Comparison of ENCODE assay signal across 8 cellular contexts in the genomic region with DNA sequence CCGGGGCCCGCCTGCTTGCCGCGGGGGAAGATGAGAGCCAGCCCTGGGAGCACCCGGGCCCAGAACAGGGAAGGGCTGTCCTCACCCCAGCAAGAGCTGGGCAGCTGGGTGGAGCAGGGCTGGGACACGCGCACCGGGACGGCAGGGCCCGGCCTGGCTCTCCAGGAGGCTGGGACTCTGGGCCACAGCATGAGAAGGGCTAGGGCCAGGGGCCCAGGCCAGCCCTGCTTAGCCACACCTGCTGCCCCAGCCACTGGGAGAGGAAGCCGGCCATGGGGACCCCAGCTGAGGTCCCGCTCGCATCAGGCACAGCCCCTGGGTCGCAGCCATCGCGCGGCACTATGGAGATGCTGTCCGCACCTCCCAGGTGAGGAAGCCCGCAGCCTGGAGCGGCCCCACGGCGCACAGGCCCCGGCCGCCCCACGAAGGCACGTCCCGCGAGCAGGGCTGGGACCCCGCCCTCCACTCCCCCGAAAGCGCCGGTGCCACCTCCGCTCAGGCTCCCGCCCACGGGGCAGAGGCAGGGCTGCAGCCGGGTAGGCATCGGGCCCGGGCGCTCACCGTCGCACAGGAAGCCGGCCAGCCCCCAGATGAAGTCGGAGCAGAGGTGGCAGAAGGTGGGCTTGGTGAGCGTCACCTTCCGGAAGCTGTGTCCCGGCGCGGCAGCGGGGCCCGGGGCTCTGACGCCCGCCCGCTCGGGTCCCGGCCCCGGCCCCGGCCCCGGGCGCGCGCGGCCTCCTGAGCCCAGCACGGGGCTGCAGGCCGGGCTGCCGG. TPM values are rescaled to one million over a fixed set of nuclear protein-coding genes. Genes with fewer than 3 reads are reported as not detected.
DNase-seq lines count a peak whose midpoint lies in the region; ATAC-seq and TF ChIP-seq lines count a peak whose summit lies in the region.

No MANE protein-coding gene starts in this region.

- no peak overlapping the region for H3K27ac ChIP-seq in CD4-positive, CD25-positive, alpha-beta regulatory T cell (ENCODE audit: insufficient read depth, low read length, poor library complexity, severe bottlenecking)
- H3K27ac ChIP-seq in foreskin keratinocyte, result no peak overlapping the region
- H3K27ac ChIP-seq in prostate gland, result peak overlapping the region in 1 of 2 donors; percentile 22

- H3K36me3 ChIP-seq in CD4-positive, CD25-positive, alpha-beta regulatory T cell (ENCODE audit: control insufficient read depth, insufficient read depth, low read length), result no peaks in the 10 kb centered on the region
- H3K36me3 ChIP-seq in prostate gland, result no peaks in the 10 kb centered on the region

- no peak overlapping the region for H3K4me3 ChIP-seq in CD4-positive, CD25-positive, alpha-beta regulatory T cell (ENCODE audit: low read depth, low read length)
- peak overlapping the region; percentile 60 to 66 for H3K4me3 ChIP-seq in prostate gland

- TF ChIP-seq POLR2A in prostate gland (IDR thresholded peaks at IDR 0.05), result no peak

- no peak overlapping the region for H3K27ac Mint-ChIP-seq in CD4-positive, CD25-positive, alpha-beta regulatory T cell
- H3K27ac Mint-ChIP-seq in activated T-cell treated with anti-CD3 and anti-CD28 coated beads, Interleukin-2, amount 50 U/mL, for 24 hours, result no peak overlapping the region

- peak; percentile 58 to 65 (median 61) for DNase-seq in CD4-positive, CD25-positive, alpha-beta regulatory T cell
- DNase-seq in LoVo (ENCODE audit: low spot score), result peak; percentile 7
- peak; percentile 74 for DNase-seq in activated T-cell treated with anti-CD3 and anti-CD28 coated beads, Interleukin-2, amount 50 U/mL, for 24 hours
- peak in 1 of 2 donors; percentile 31 for DNase-seq in foreskin keratinocyte
- no peak for DNase-seq in prostate gland (ENCODE audit: low spot score)
- no peak for DNase-seq in NCI-H69 (lab: John Stamatoyannopoulos, UW)
- DNase-seq in NCI-H1694 treated with DMSO at 0.1 percent for 48 hours (lab: John Stamatoyannopoulos, UW), result no peak

- peaks cover 22% of the 10 kb centered on the region for H3K4me1 ChIP-seq in CD4-positive, CD25-positive, alpha-beta regulatory T cell (ENCODE audit: control insufficient read depth, insufficient read depth, low read length, poor library complexity, severe bottlenecking)
- H3K4me1 ChIP-seq in foreskin keratinocyte (no peaks in the 10 kb centered on the region), prostate gland (replicated peaks) (peaks cover 11% of the 10 kb centered on the region)

- no peaks in the 10 kb centered on the region for H3K27me3 Mint-ChIP-seq in CD4-positive, CD25-positive, alpha-beta regulatory T cell
- H3K27me3 Mint-ChIP-seq in activated T-cell treated with anti-CD3 and anti-CD28 coated beads, Interleukin-2, amount 50 U/mL, for 24 hours, result no peaks in the 10 kb centered on the region

- 0% methylated on average over 9 of the region's 65 CpGs for WGBS in prostate gland

- TF ChIP-seq CTCF in foreskin keratinocyte (conservative IDR thresholded peaks at IDR 0.05) (no peak), prostate gland (IDR thresholded peaks at IDR 0.05) (no peak)

- peak overlapping the region in 3 of 4 donors; percentile 28 to 70 (median 47) for H3K4me3 Mint-ChIP-seq in CD4-positive, CD25-positive, alpha-beta regulatory T cell
- peak overlapping the region; percentile 65 for H3K4me3 Mint-ChIP-seq in activated T-cell treated with anti-CD3 and anti-CD28 coated beads, Interleukin-2, amount 50 U/mL, for 24 hours

- peaks cover 0 to 15% (median 2%) of the 10 kb centered on the region in 4 donors for H3K4me1 Mint-ChIP-seq in CD4-positive, CD25-positive, alpha-beta regulatory T cell
- peaks cover 16% of the 10 kb centered on the region for H3K4me1 Mint-ChIP-seq in activated T-cell treated with anti-CD3 and anti-CD28 coated beads, Interleukin-2, amount 50 U/mL, for 24 hours (ENCODE audit: low read depth)

- no peaks in the 10 kb centered on the region for H3K9me3 Mint-ChIP-seq in CD4-positive, CD25-positive, alpha-beta regulatory T cell
- no peaks in the 10 kb centered on the region for H3K9me3 Mint-ChIP-seq in activated T-cell treated with anti-CD3 and anti-CD28 coated beads, Interleukin-2, amount 50 U/mL, for 24 hours

- no peaks in the 10 kb centered on the region for H3K36me3 Mint-ChIP-seq in CD4-positive, CD25-positive, alpha-beta regulatory T cell
- H3K36me3 Mint-ChIP-seq in activated T-cell treated with anti-CD3 and anti-CD28 coated beads, Interleukin-2, amount 50 U/mL, for 24 hours (ENCODE audit: low read depth), result no peaks in the 10 kb centered on the region

- no peaks in the 10 kb centered on the region for H3K27me3 ChIP-seq in CD4-positive, CD25-positive, alpha-beta regulatory T cell (ENCODE audit: control insufficient read depth, insufficient read depth, low read length)
- H3K27me3 ChIP-seq in foreskin keratinocyte (peaks cover 6% of the 10 kb centered on the region), prostate gland (replicated peaks; ENCODE audit: insufficient read depth) (no peaks in the 10 kb centered on the region)

- intact Hi-C loops in prostate gland (cut with DNase I), result loop anchor here (5.0 kb wide), 1 partner anchor 41 kb away; a partner anchor contains a TSS

- no peaks in the 10 kb centered on the region for H3K9me3 ChIP-seq in CD4-positive, CD25-positive, alpha-beta regulatory T cell (ENCODE audit: control insufficient read depth in 2 of 2, low read length in 2 of 2)
- no peaks in the 10 kb centered on the region for H3K9me3 ChIP-seq in prostate gland

- ATAC-seq in CD4-positive, CD25-positive, alpha-beta regulatory T cell (ENCODE audit: low read depth in 2 of 2), result peak; percentile 49 to 55
- peak; percentile 42 for ATAC-seq in GM21576 (IDR thresholded peaks at IDR 0.05; ENCODE audit: unreplicated experiment)
- peak; percentile 35 for ATAC-seq in foreskin keratinocyte

RNA-seq across cellular contexts. Expression of a gene that starts 0.5 kb away (rescaled TPM):
- 22.5 TPM for total RNA-seq in CD4-positive, CD25-positive, alpha-beta regulatory T cell
- polyA plus RNA-seq in CD4-positive, CD25-positive, alpha-beta regulatory T cell, result 1 to 10 TPM; 2.4 to 5.4 (median 3.1) TPM
- total RNA-seq in foreskin keratinocyte (9.1 and 12.2 TPM in 2 replicates), prostate gland (10 to 100 TPM; 10.4 to 17.1 TPM)
- polyA plus RNA-seq in foreskin keratinocyte, result 5.4 and 7.0 TPM in 2 replicates

RNA-seq across cellular contexts. Expression of a gene that starts 14.0 kb away (rescaled TPM):
- total RNA-seq in CD4-positive, CD25-positive, alpha-beta regulatory T cell, result 55.5 TPM
- polyA plus RNA-seq in CD4-positive, CD25-positive, alpha-beta regulatory T cell, result 10 to 100 TPM in 1 of 4 donors, 1 to 10 TPM in 3; 7.5 to 13.1 (median 8.5) TPM
- total RNA-seq in foreskin keratinocyte (2.0 and 2.3 TPM in 2 replicates), prostate gland (10 to 100 TPM; 53.6 to 56.8 TPM)
- 1.8 and 2.3 TPM in 2 replicates for polyA plus RNA-seq in foreskin keratinocyte

RNA-seq across cellular contexts. Expression of a gene that starts 20.4 kb away (rescaled TPM):
- 0.37 TPM for total RNA-seq in CD4-positive, CD25-positive, alpha-beta regulatory T cell
- polyA plus RNA-seq in CD4-positive, CD25-positive, alpha-beta regulatory T cell, result 1 to 10 TPM in 2 of 4 donors, under 1 TPM in 2; 0.42 to 1.7 (median 1.0) TPM
- total RNA-seq in foreskin keratinocyte (not detected in 2 replicates), prostate gland (under 1 TPM; 0.27 to 0.34 TPM)
- not detected in 2 replicates for polyA plus RNA-seq in foreskin keratinocyte

RNA-seq across cellular contexts. Expression of a gene that starts 38.6 kb away (rescaled TPM):
- 14.3 TPM for total RNA-seq in CD4-positive, CD25-positive, alpha-beta regulatory T cell
- 1 to 10 TPM in 1 of 4 donors, under 1 TPM in 3; 0.27 to 1.6 (median 0.33) TPM for polyA plus RNA-seq in CD4-positive, CD25-positive, alpha-beta regulatory T cell
- total RNA-seq in foreskin keratinocyte (6.0 and 6.6 TPM in 2 replicates), prostate gland (10 to 100 TPM; 26.6 to 29.4 TPM)
- 5.0 and 5.5 TPM in 2 replicates for polyA plus RNA-seq in foreskin keratinocyte

RNA-seq across cellular contexts. Expression of a gene that starts 40.6 kb away (rescaled TPM):
- total RNA-seq in CD4-positive, CD25-positive, alpha-beta regulatory T cell, result 46.0 TPM
- polyA plus RNA-seq in CD4-positive, CD25-positive, alpha-beta regulatory T cell, result 10 to 100 TPM; 12.1 to 17.5 (median 14.1) TPM
- total RNA-seq in foreskin keratinocyte (10.7 and 12.2 TPM in 2 replicates), prostate gland (10 to 100 TPM; 44.1 to 74.6 TPM)
- polyA plus RNA-seq in foreskin keratinocyte, result 18.7 and 19.4 TPM in 2 replicates

Comparison
In these comparisons a context has a peak if more than half of its experiments do, and no peak if none do; other contexts are left out.
1. DNase-seq: peak in CD4-positive, CD25-positive, alpha-beta regulatory T cell (3 of 3), LoVo (single experiment) and activated T-cell treated with anti-CD3 and anti-CD28 coated beads, Interleukin-2, amount 50 U/mL, for 24 hours (single experiment); none in prostate gland (single experiment), NCI-H69 (single experiment) and NCI-H1694 treated with DMSO at 0.1 percent for 48 hours (single experiment).
2. RNA of a gene that starts 14.0 kb away (total RNA-seq): 53.6 to 56.8 TPM in prostate gland and 55.5 TPM in CD4-positive, CD25-positive, alpha-beta regulatory T cell (single experiment); 2.0 to 2.3 TPM in foreskin keratinocyte; every median in the first group is over 10 times any median in the second.
3. Peak in every context shown above with its lines, with median percentiles within 50 percentile points of each other: ATAC-seq.